In the genomic region with DNA sequence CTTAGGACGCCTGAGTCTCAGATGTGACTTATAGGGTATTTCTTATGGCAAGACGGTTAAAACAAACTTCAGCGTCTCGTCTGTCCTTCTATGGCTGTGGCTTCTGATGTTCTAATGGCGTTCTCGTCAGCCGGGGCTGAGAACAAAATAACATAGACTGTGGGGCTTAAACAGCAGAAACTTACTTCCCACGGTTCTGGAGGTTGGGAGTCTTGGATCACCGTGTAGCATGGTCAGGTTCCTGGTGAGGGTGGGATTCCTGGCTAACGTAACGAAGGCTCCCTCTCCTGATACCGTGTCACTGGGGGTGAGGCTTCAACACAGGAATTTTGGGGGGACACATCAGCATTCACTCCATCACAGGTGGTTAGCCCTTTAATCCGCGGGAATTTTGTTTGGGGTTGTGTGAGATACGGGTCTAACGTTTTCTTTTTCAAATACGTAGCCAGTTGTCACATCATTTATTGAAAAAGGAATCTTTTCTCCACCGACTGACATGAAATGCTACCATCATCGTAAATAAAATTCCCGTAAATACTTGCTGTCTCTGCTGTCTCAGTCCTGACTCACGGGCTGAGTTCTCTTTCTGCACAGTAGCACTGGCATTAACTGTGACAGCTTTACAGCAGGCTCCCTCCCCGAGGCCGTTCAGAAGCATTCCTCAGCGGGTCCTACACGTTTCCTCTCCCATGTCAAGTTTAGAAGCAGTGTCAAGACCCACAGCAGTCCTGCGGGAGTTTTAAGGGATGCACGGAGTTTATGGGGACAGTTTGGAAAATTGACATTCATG, we compare ENCODE assay signal across 11 cellular contexts. TPM values are rescaled to one million over a fixed set of nuclear protein-coding genes. Genes with fewer than 3 reads are reported as not detected.
DNase-seq lines count a peak whose midpoint lies in the region; ATAC-seq and FAIRE-seq lines count a peak whose summit lies in the region.
"Had no signal": no experiment of that assay in that cellular context is flagged by ENCODE, and none has a peak within 500 bp of the region (broad histone marks: within the 10 kb centered on the region; RNA-seq: fewer than 3 reads in every experiment).

No MANE protein-coding gene starts in this region.

- H3K4me1 ChIP-seq in GM23248 (ENCODE audit: insufficient read depth), result peaks cover 29% of the 10 kb centered on the region
- H3K4me1 ChIP-seq in small intestine (ENCODE audit: control insufficient read depth in 2 of 2, insufficient read depth in 1 of 2, low read depth in 1 of 2, low read length in 1 of 2), result peaks cover 0 to 5% of the 10 kb centered on the region in 2 donors
- H3K4me1 ChIP-seq in effector memory CD4-positive, alpha-beta T cell (ENCODE audit: control insufficient read depth, insufficient read depth, low read length, poor library complexity, severe bottlenecking), result peaks cover 16% of the 10 kb centered on the region

- ATAC-seq in HG02798 (IDR thresholded peaks at IDR 0.05; ENCODE audit: poor library complexity, unreplicated experiment), result no peak

- H3F3A ChIP-seq in GM23248 (ENCODE audit: insufficient read depth), result peaks cover 14% of the 10 kb centered on the region

- H3K9me3 ChIP-seq in GM23248 (ENCODE audit: low read depth), result no peaks in the 10 kb centered on the region
- no peaks in the 10 kb centered on the region for H3K9me3 ChIP-seq in small intestine (ENCODE audit: control insufficient read depth, low read depth)
- no peaks in the 10 kb centered on the region for H3K9me3 ChIP-seq in effector memory CD4-positive, alpha-beta T cell (ENCODE audit: control insufficient read depth, low read length)

- peak overlapping the region; percentile 55 for H3K4me2 ChIP-seq in GM23248 (ENCODE audit: unreplicated experiment)

- H3K79me2 ChIP-seq in GM23248 (ENCODE audit: insufficient read depth), result peaks cover 25% of the 10 kb centered on the region

- WGBS in GM23248 (ENCODE audit: low coverage in 1 of 2, low lambda C conversion rate in 2 of 2, missing lambda C conversion rate in 2 of 2), 2 experiments, result 53 to 55% methylated on average over 27 of the region's 27 CpGs
- 75 to 83% (median 79%) methylated on average over 27 of the region's 27 CpGs for WGBS in small intestine, 3 donors

- DNase-seq in GM23248 (peak; percentile 83), amniotic epithelial cell (ENCODE audit: low read depth) (peak; percentile 90), iris pigment epithelial cell (ENCODE audit: low read depth) (peak; percentile 84), small intestine (no peak), SKM-1 treated with dmso at 0.1 percent for 144 hours (lab: John Stamatoyannopoulos, UW; ENCODE audit: unreplicated experiment) (no peak), SW 1271 (lab: John Stamatoyannopoulos, UW) (no peak)
- DNase-seq in effector memory CD4-positive, alpha-beta T cell, result no peak
- DNase-seq: Karpas-422, RPMI8226 had no signal

- no peak overlapping the region for H2AFZ ChIP-seq in GM23248

- H3K27ac ChIP-seq in GM23248 (peak overlapping the region; percentile 82), small intestine (ENCODE audit: low read depth in 1 of 2, low read length in 1 of 2) (peak overlapping the region; percentile 17 to 98)
- H3K27ac ChIP-seq in effector memory CD4-positive, alpha-beta T cell (ENCODE audit: insufficient read depth, low read length, poor library complexity, severe bottlenecking), result no peak overlapping the region

- FAIRE-seq in small intestine (lab: Jason Lieb, UNC), result no peak
- FAIRE-seq: H1 had no signal

- in situ Hi-C loops in GM23248 (cut with MboI), result loop anchor here (25.0 kb wide), 1 partner anchor 542 kb away; no protein-coding TSS in a partner anchor

- H3K4me3 ChIP-seq in GM23248 (peak overlapping the region; percentile 39; the same call in 1 of the 2 replicates), small intestine (ENCODE audit: low read depth in 1 of 2, low read length in 2 of 2) (no peak overlapping the region)
- H3K4me3 ChIP-seq in effector memory CD4-positive, alpha-beta T cell (ENCODE audit: insufficient read depth, low read depth, low read length, poor library complexity, severe bottlenecking), result no peak overlapping the region

- no peaks in the 10 kb centered on the region for H3K9me2 ChIP-seq in GM23248 (ENCODE audit: insufficient read depth)

- peak overlapping the region; percentile 76 for H3K9ac ChIP-seq in GM23248

- H4K20me1 ChIP-seq in GM23248 (ENCODE audit: insufficient read depth), result no peaks in the 10 kb centered on the region

- H3K27me3 ChIP-seq in GM23248 (replicated peaks; ENCODE audit: insufficient read depth), result no peaks in the 10 kb centered on the region
- no peaks in the 10 kb centered on the region for H3K27me3 ChIP-seq in small intestine (ENCODE audit: control insufficient read depth in 2 of 2, insufficient read depth in 2 of 2, low read length in 2 of 2)
- H3K27me3 ChIP-seq in effector memory CD4-positive, alpha-beta T cell (replicated peaks; ENCODE audit: control insufficient read depth, insufficient read depth, low read length, poor library complexity, severe bottlenecking), result no peaks in the 10 kb centered on the region

- H3K36me3 ChIP-seq in GM23248 (ENCODE audit: low read depth), result no peaks in the 10 kb centered on the region
- H3K36me3 ChIP-seq in small intestine (ENCODE audit: control insufficient read depth in 2 of 2, insufficient read depth in 2 of 2, low read length in 2 of 2), result no peaks in the 10 kb centered on the region
- H3K36me3 ChIP-seq in effector memory CD4-positive, alpha-beta T cell (ENCODE audit: control insufficient read depth, insufficient read depth, low read length), result no peaks in the 10 kb centered on the region

RNA-seq across cellular contexts. Expression of a gene that starts 8.1 kb away (rescaled TPM):
- 48.2 and 54.0 TPM in 2 replicates for total RNA-seq in GM23248 (2014; rRNA removed; shearing (Covaris generic))
- 30.1 and 30.9 TPM in 2 replicates for polyA plus RNA-seq in GM23248 (2016; fragmentation: Nextera tagmentation; extraction: Ambion mirVana)
- polyA plus RNA-seq in small intestine, result 10 to 100 TPM; 13.5 to 34.4 (median 20.0) TPM

Comparison
In these comparisons a context has a peak if more than half of its experiments do, and no peak if none do; other contexts are left out.
1. DNase-seq: peak in GM23248 (single experiment), amniotic epithelial cell (single experiment) and iris pigment epithelial cell (single experiment); none in small intestine (single experiment), SKM-1 treated with dmso at 0.1 percent for 144 hours (single experiment), effector memory CD4-positive, alpha-beta T cell (0 of 3) and SW 1271 (0 of 2).